ENCODE assay signal across 10 cellular contexts in genomic region chr9:134895849-134896833, GRCh38. TPM values are rescaled to one million over a fixed set of nuclear protein-coding genes. Genes with fewer than 3 reads are reported as not detected.
DNase-seq lines count a peak whose midpoint lies in the region; ATAC-seq and TF ChIP-seq lines count a peak whose summit lies in the region.
"Had no signal": no experiment of that assay in that cellular context is flagged by ENCODE, and none has a peak within 500 bp of the region (broad histone marks: within the 10 kb centered on the region; RNA-seq: fewer than 3 reads in every experiment).

No MANE protein-coding gene starts in this region.

- no peaks in the 10 kb centered on the region for H3K27me3 Mint-ChIP-seq in activated naive CD4-positive, alpha-beta T cell treated with anti-CD3 and anti-CD28 coated beads, Interleukin-2, amount 10 ng/mL, durations not matched to agents 7 days and 5 days

- H3K36me3 ChIP-seq in hepatocyte (replicated peaks; ENCODE audit: insufficient read depth, low read depth) = no peaks in the 10 kb centered on the region
- H3K36me3 ChIP-seq in tibial nerve = no peaks in the 10 kb centered on the region
- H3K36me3 ChIP-seq: neutrophil had no signal

- H3K9me3 Mint-ChIP-seq in activated naive CD4-positive, alpha-beta T cell treated with anti-CD3 and anti-CD28 coated beads, Interleukin-2, amount 10 ng/mL, durations not matched to agents 7 days and 5 days = no peaks in the 10 kb centered on the region

- no peak overlapping the region for H2AFZ ChIP-seq in hepatocyte

- peak overlapping the region; percentile 76 for H3K27ac ChIP-seq in hepatocyte
- H3K27ac ChIP-seq in tibial nerve = peak overlapping the region; percentile 17 to 81 (median 50)
- H3K27ac ChIP-seq: 22Rv1, neutrophil had no signal

- peak in 1 of 2 donors; percentile 81 for TF ChIP-seq EP300 in tibial nerve (IDR thresholded peaks at IDR 0.05)

- H3K4me1 ChIP-seq in hepatocyte (ENCODE audit: insufficient read depth) = peaks cover 13% of the 10 kb centered on the region
- H3K4me1 ChIP-seq in tibial nerve = peaks cover 0 to 20% (median 2%) of the 10 kb centered on the region in 4 donors

- H3K9me2 ChIP-seq in hepatocyte (replicated peaks; ENCODE audit: insufficient read depth) = no peaks in the 10 kb centered on the region

- H3K4me3 Mint-ChIP-seq in activated naive CD4-positive, alpha-beta T cell treated with anti-CD3 and anti-CD28 coated beads, Interleukin-2, amount 10 ng/mL, durations not matched to agents 7 days and 5 days = no peak overlapping the region

- H3K4me3 ChIP-seq in hepatocyte (no peak overlapping the region), tibial nerve (no peak overlapping the region)

- CTCF ChIA-PET in activated naive CD4-positive, alpha-beta T cell treated with anti-CD3 and anti-CD28 coated beads, Interleukin-2, amount 10 ng/mL, durations not matched to agents 7 days and 5 days (lab: Charles Lee) = no interaction called here

- TF ChIP-seq POLR2A in tibial nerve (IDR thresholded peaks at IDR 0.05) = no peak

- H3K79me2 ChIP-seq in hepatocyte = no peaks in the 10 kb centered on the region

- H3K27me3 ChIP-seq in hepatocyte = no peaks in the 10 kb centered on the region
- H3K27me3 ChIP-seq in tibial nerve = no peaks in the 10 kb centered on the region

- no peaks in the 10 kb centered on the region for H4K20me1 ChIP-seq in hepatocyte (ENCODE audit: insufficient read depth, poor library complexity, severe bottlenecking)

- H3K36me3 Mint-ChIP-seq in activated naive CD4-positive, alpha-beta T cell treated with anti-CD3 and anti-CD28 coated beads, Interleukin-2, amount 10 ng/mL, durations not matched to agents 7 days and 5 days = no peaks in the 10 kb centered on the region

- TF ChIP-seq CTCF in hepatocyte (IDR thresholded peaks at IDR 0.05; ENCODE audit: poor library complexity) (no peak), tibial nerve (IDR thresholded peaks at IDR 0.05) (no peak)

- DNase-seq in NCI-H1092 treated with DMSO at 0.1 percent for 48 hours (lab: John Stamatoyannopoulos, UW) (peak; percentile 53), NCI-H1092 (lab: John Stamatoyannopoulos, UW) (no peak), amniotic epithelial cell (ENCODE audit: low read depth) (peak; percentile 86), hepatocyte (ENCODE audit: low spot score) (peak; percentile 62), tibial nerve (ENCODE audit: low spot score in 2 of 2) (peak; percentile 64 to 80), NCI-H1417 treated with DMSO at 0.1 percent for 48 hours (lab: John Stamatoyannopoulos, UW) (no peak)
- no peak for DNase-seq in activated naive CD4-positive, alpha-beta T cell treated with anti-CD3 and anti-CD28 coated beads, Interleukin-2, amount 10 ng/mL, durations not matched to agents 7 days and 5 days

- H3K4me1 Mint-ChIP-seq in activated naive CD4-positive, alpha-beta T cell treated with anti-CD3 and anti-CD28 coated beads, Interleukin-2, amount 10 ng/mL, durations not matched to agents 7 days and 5 days = no peaks in the 10 kb centered on the region

- no peak overlapping the region for H3K27ac Mint-ChIP-seq in activated naive CD4-positive, alpha-beta T cell treated with anti-CD3 and anti-CD28 coated beads, Interleukin-2, amount 10 ng/mL, durations not matched to agents 7 days and 5 days

- H3K4me2 ChIP-seq in hepatocyte = peak overlapping the region; percentile 4

- no peaks in the 10 kb centered on the region for H3K9me3 ChIP-seq in hepatocyte (ENCODE audit: low read depth)
- H3K9me3 ChIP-seq in tibial nerve = peaks cover 0 to 30% (median 0%) of the 10 kb centered on the region in 4 donors
- H3K9me3 ChIP-seq: neutrophil had no signal

- 60% methylated on average over 14 of the region's 14 CpGs for WGBS in hepatocyte (ENCODE audit: low lambda C conversion rate, missing lambda C conversion rate)
- 33 to 49% methylated on average over 14 of the region's 14 CpGs for WGBS in tibial nerve, 2 donors

- no peak for ATAC-seq in GM19351 (IDR thresholded peaks at IDR 0.05; ENCODE audit: unreplicated experiment)

RNA-seq across cellular contexts. Expression of gene FCN2, which starts 15.5 kb away (rescaled TPM):
- total RNA-seq in hepatocyte (not detected in 2 replicates), tibial nerve (1 to 10 TPM in 1 of 4 donors, not detected in 3; 1.9 TPM)
- polyA plus RNA-seq in hepatocyte = not detected in 2 replicates

RNA-seq across cellular contexts. Expression of gene FCN1, which starts 21.6 kb away (rescaled TPM):
- total RNA-seq in hepatocyte (not detected in 2 replicates), tibial nerve (1 to 10 TPM in 2 of 4 donors, under 1 TPM in 2; under 0.01 to 2.9 (median 0.96) TPM)
- not detected in 2 replicates for polyA plus RNA-seq in hepatocyte

Comparison
In these comparisons a context has a peak if more than half of its experiments do, and no peak if none do; other contexts are left out.
1. DNase-seq: peak in NCI-H1092 treated with DMSO at 0.1 percent for 48 hours (single experiment), amniotic epithelial cell (single experiment), hepatocyte (single experiment) and tibial nerve (2 of 2); none in NCI-H1092 (single experiment), NCI-H1417 treated with DMSO at 0.1 percent for 48 hours (single experiment) and activated naive CD4-positive, alpha-beta T cell treated with anti-CD3 and anti-CD28 coated beads, Interleukin-2, amount 10 ng/mL, durations not matched to agents 7 days and 5 days (single experiment).